ENCODE assay signal across 27 cellular contexts in the genomic region with DNA sequence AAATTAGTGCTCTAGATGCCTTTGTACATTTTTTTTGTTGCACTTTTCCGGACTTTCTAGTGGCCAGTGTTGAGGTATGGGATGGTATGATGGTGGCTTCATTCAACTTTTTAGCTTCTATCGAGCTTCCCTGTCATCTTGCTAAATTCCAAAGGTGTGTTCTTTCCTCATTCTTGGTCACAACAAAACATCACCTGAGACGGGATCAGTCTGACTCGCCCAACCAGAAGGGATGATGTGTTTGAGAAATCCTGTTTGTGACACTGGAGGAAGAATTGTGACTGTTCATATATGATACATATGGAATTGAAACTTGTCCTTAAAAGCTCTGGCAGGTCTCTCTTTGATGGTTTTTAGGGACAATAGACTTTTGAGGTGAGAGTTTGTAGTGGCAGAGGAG. TPM values are rescaled to one million over a fixed set of nuclear protein-coding genes. Genes with fewer than 3 reads are reported as not detected.
DNase-seq lines count a peak whose midpoint lies in the region; ATAC-seq, FAIRE-seq and TF ChIP-seq lines count a peak whose summit lies in the region.
"Had no signal": no experiment of that assay in that cellular context is flagged by ENCODE, and none has a peak within 500 bp of the region (broad histone marks: within the 10 kb centered on the region; RNA-seq: fewer than 3 reads in every experiment).

No MANE protein-coding gene starts in this region.

- H3K4me1 Mint-ChIP-seq in activated naive CD4-positive, alpha-beta T cell treated with anti-CD3 and anti-CD28 coated beads, Interleukin-2, amount 10 ng/mL, durations not matched to agents 7 days and 5 days = peaks cover 18% of the 10 kb centered on the region
- H3K4me1 Mint-ChIP-seq in activated naive CD8-positive, alpha-beta T cell treated with anti-CD3 and anti-CD28 coated beads for 36 hours = peaks cover 73% of the 10 kb centered on the region

- FAIRE-seq in keratinocyte (lab: Jason Lieb, UNC) = peak; percentile 51
- FAIRE-seq: G401.6 had no signal

- H3K27ac ChIP-seq in keratinocyte (ENCODE audit: control insufficient read depth, insufficient read depth, low read length) (peak overlapping the region; percentile 42), suprapubic skin (peak overlapping the region; percentile 28), heart right ventricle (no peak overlapping the region)
- H3K27ac ChIP-seq: C4-2B, colonic mucosa, heart left ventricle, left lung, RWPE1, sigmoid colon had no signal

- TF ChIP-seq POLR2A in suprapubic skin (IDR thresholded peaks at IDR 0.05) = no peak

- no peaks in the 10 kb centered on the region for H3K9me3 ChIP-seq in keratinocyte (ENCODE audit: control insufficient read depth, low read depth, low read length)
- no peaks in the 10 kb centered on the region for H3K9me3 ChIP-seq in suprapubic skin
- no peaks in the 10 kb centered on the region for H3K9me3 ChIP-seq in BE2C
- H3K9me3 ChIP-seq in heart right ventricle = no peaks in the 10 kb centered on the region
- H3K9me3 ChIP-seq: colonic mucosa, HAP-1, heart left ventricle, left lung, sigmoid colon had no signal

- no peak for DNase-seq in activated naive CD4-positive, alpha-beta T cell treated with anti-CD3 and anti-CD28 coated beads, Interleukin-2, amount 50 U/mL, for 72 hours (ENCODE audit: low spot score in 2 of 2)
- no peak for DNase-seq in activated naive CD4-positive, alpha-beta T cell treated with anti-CD3 and anti-CD28 coated beads, Interleukin-2, amount 10 ng/mL, durations not matched to agents 7 days and 5 days
- no peak for DNase-seq in activated naive CD8-positive, alpha-beta T cell treated with anti-CD3 and anti-CD28 coated beads for 36 hours
- DNase-seq in keratinocyte (ENCODE audit: low read depth, low spot score) (no peak), suprapubic skin (ENCODE audit: low spot score in 2 of 2) (no peak), BE2C (no peak), heart right ventricle (no peak)
- DNase-seq: activated CD4-positive, alpha-beta T cell treated with anti-CD3 and anti-CD28 coated beads, Interleukin-2, amount 50 U/mL, for 48 hours; activated T-cell treated with anti-CD3 and anti-CD28 coated beads, Interleukin-2, amount 50 U/mL, for 1 hour; colonic mucosa; DMS153; heart left ventricle; left lung; MM.1S; NCI-H1436; NCI-H524 treated with DMSO at 0.1 percent for 48 hours; nephron progenitor cell; sigmoid colon had no signal

- H3K9ac ChIP-seq in keratinocyte (ENCODE audit: control insufficient read depth, extremely low read depth, insufficient read depth, low read length) = no peak overlapping the region

- no peaks in the 10 kb centered on the region for H3K9me3 Mint-ChIP-seq in activated naive CD4-positive, alpha-beta T cell treated with anti-CD3 and anti-CD28 coated beads, Interleukin-2, amount 50 U/mL, for 72 hours
- H3K9me3 Mint-ChIP-seq in activated naive CD4-positive, alpha-beta T cell treated with anti-CD3 and anti-CD28 coated beads, Interleukin-2, amount 10 ng/mL, durations not matched to agents 7 days and 5 days = no peaks in the 10 kb centered on the region
- H3K9me3 Mint-ChIP-seq in activated naive CD8-positive, alpha-beta T cell treated with anti-CD3 and anti-CD28 coated beads for 36 hours = peaks cover 4% of the 10 kb centered on the region

- peaks cover 12% of the 10 kb centered on the region for H3K79me2 ChIP-seq in keratinocyte (ENCODE audit: control insufficient read depth, insufficient read depth, low read length)

- H3K36me3 ChIP-seq in keratinocyte (ENCODE audit: control insufficient read depth in 2 of 2, extremely low read depth in 1 of 2, insufficient read depth in 2 of 2, low read length in 2 of 2) = no peaks in the 10 kb centered on the region
- H3K36me3 ChIP-seq in suprapubic skin = no peaks in the 10 kb centered on the region
- no peaks in the 10 kb centered on the region for H3K36me3 ChIP-seq in BE2C
- H3K36me3 ChIP-seq in heart right ventricle = peaks cover 0 to 32% (median 0%) of the 10 kb centered on the region in 9 donors
- H3K36me3 ChIP-seq: colonic mucosa, HAP-1 had no signal

- no peak for TF ChIP-seq EP300 in suprapubic skin (IDR thresholded peaks at IDR 0.05)

- H3K9me1 ChIP-seq in keratinocyte (ENCODE audit: control insufficient read depth, extremely low read depth, insufficient read depth, low read length) = no peaks in the 10 kb centered on the region

- ATAC-seq in activated naive CD4-positive, alpha-beta T cell treated with anti-CD3 and anti-CD28 coated beads, Interleukin-2, amount 50 U/mL, for 72 hours = peak in 1 of 2 donors; percentile 22
- ATAC-seq in HG03280 (IDR thresholded peaks at IDR 0.05; ENCODE audit: unreplicated experiment) (no peak), heart right ventricle (no peak)
- ATAC-seq: heart left ventricle, left lung, WTC11 had no signal

- peak overlapping the region; percentile 14 for H3K4me2 ChIP-seq in keratinocyte (ENCODE audit: control insufficient read depth, extremely low read depth, insufficient read depth, low read depth, low read length)

- no peak for TF ChIP-seq CTCF in keratinocyte (optimal IDR thresholded peaks at IDR 0.05 in 1 of 3, IDR thresholded peaks at IDR 0.05 in 1 of 3, conservative IDR thresholded peaks at IDR 0.05 in 1 of 3; ENCODE audit: extremely low read depth in 1 of 3, insufficient read depth in 2 of 3, low read length in 3 of 3)
- TF ChIP-seq CTCF in suprapubic skin (IDR thresholded peaks at IDR 0.05) = no peak
- no peak for TF ChIP-seq CTCF in BE2C (IDR thresholded peaks at IDR 0.05; ENCODE audit: low read depth, low read length)
- TF ChIP-seq CTCF in heart right ventricle (IDR thresholded peaks at IDR 0.05) = no peak

- CTCF ChIA-PET in activated naive CD4-positive, alpha-beta T cell treated with anti-CD3 and anti-CD28 coated beads, Interleukin-2, amount 10 ng/mL, durations not matched to agents 7 days and 5 days (lab: Charles Lee) = interaction anchor here (1.5 to 1.8 kb wide), 2 partner anchors 23 to 28 kb away, joined by 5 to 6 read pairs; no protein-coding TSS in a partner anchor

- no peak overlapping the region for H3K4me3 Mint-ChIP-seq in activated naive CD4-positive, alpha-beta T cell treated with anti-CD3 and anti-CD28 coated beads, Interleukin-2, amount 10 ng/mL, durations not matched to agents 7 days and 5 days
- no peak overlapping the region for H3K4me3 Mint-ChIP-seq in activated naive CD8-positive, alpha-beta T cell treated with anti-CD3 and anti-CD28 coated beads for 36 hours
- H3K4me3 Mint-ChIP-seq: brain, mesothelial cell of epicardium, nephron progenitor cell, WTC11 had no signal

- peaks cover 0 to 48% of the 10 kb centered on the region in 2 donors for H3K36me3 Mint-ChIP-seq in activated naive CD4-positive, alpha-beta T cell treated with anti-CD3 and anti-CD28 coated beads, Interleukin-2, amount 50 U/mL, for 72 hours
- peaks cover 46% of the 10 kb centered on the region for H3K36me3 Mint-ChIP-seq in activated naive CD4-positive, alpha-beta T cell treated with anti-CD3 and anti-CD28 coated beads, Interleukin-2, amount 10 ng/mL, durations not matched to agents 7 days and 5 days
- peaks cover 66% of the 10 kb centered on the region for H3K36me3 Mint-ChIP-seq in activated naive CD8-positive, alpha-beta T cell treated with anti-CD3 and anti-CD28 coated beads for 36 hours

- H3K27me3 ChIP-seq in keratinocyte (ENCODE audit: control insufficient read depth, extremely low read depth, insufficient read depth, low read length) (no peaks in the 10 kb centered on the region), suprapubic skin (no peaks in the 10 kb centered on the region), BE2C (no peaks in the 10 kb centered on the region), heart right ventricle (no peaks in the 10 kb centered on the region)
- H3K27me3 ChIP-seq: colonic mucosa, heart left ventricle, left lung, sigmoid colon had no signal

- H3K27me3 Mint-ChIP-seq in activated naive CD4-positive, alpha-beta T cell treated with anti-CD3 and anti-CD28 coated beads, Interleukin-2, amount 10 ng/mL, durations not matched to agents 7 days and 5 days = no peaks in the 10 kb centered on the region
- no peaks in the 10 kb centered on the region for H3K27me3 Mint-ChIP-seq in activated naive CD8-positive, alpha-beta T cell treated with anti-CD3 and anti-CD28 coated beads for 36 hours
- H3K27me3 Mint-ChIP-seq: brain had no signal

- H3K27ac Mint-ChIP-seq in activated naive CD4-positive, alpha-beta T cell treated with anti-CD3 and anti-CD28 coated beads, Interleukin-2, amount 50 U/mL, for 72 hours = peak overlapping the region; percentile 33 to 73
- no peak overlapping the region for H3K27ac Mint-ChIP-seq in activated naive CD4-positive, alpha-beta T cell treated with anti-CD3 and anti-CD28 coated beads, Interleukin-2, amount 10 ng/mL, durations not matched to agents 7 days and 5 days
- peak overlapping the region; percentile 18 for H3K27ac Mint-ChIP-seq in activated naive CD8-positive, alpha-beta T cell treated with anti-CD3 and anti-CD28 coated beads for 36 hours
- H3K27ac Mint-ChIP-seq: brain, mesothelial cell of epicardium, nephron progenitor cell, WTC11 had no signal

- H2AFZ ChIP-seq in keratinocyte (ENCODE audit: control insufficient read depth, low read length) = no peak overlapping the region

- no peaks in the 10 kb centered on the region for H4K20me1 ChIP-seq in keratinocyte (ENCODE audit: control insufficient read depth, extremely low read depth, insufficient read depth, low read length)

- 68% methylated on average over 4 of the region's 4 CpGs for WGBS in suprapubic skin
- 96 to 100% methylated on average over 4 of the region's 4 CpGs for WGBS in heart right ventricle, 2 donors

- dilution Hi-C loops in keratinocyte (cut with MboI; ENCODE audit: extremely low pct_ligation_motif_present, low sequenced_read_pairs) = no loop called here

- intact Hi-C loops in heart right ventricle (cut with DNase I) = no loop called here

- H3K4me1 ChIP-seq in keratinocyte (ENCODE audit: control insufficient read depth, extremely low read depth, insufficient read depth, low read length) = peaks cover 28% of the 10 kb centered on the region
- peaks cover 11% of the 10 kb centered on the region for H3K4me1 ChIP-seq in suprapubic skin
- H3K4me1 ChIP-seq in BE2C = peaks cover 2% of the 10 kb centered on the region; the same call in 1 of the 2 replicates
- peaks cover 0 to 5% (median 0%) of the 10 kb centered on the region in 9 donors for H3K4me1 ChIP-seq in heart right ventricle
- H3K4me1 ChIP-seq: colonic mucosa, HAP-1, heart left ventricle had no signal

- no peak overlapping the region for H3K4me3 ChIP-seq in keratinocyte (ENCODE audit: control insufficient read depth in 2 of 3, extremely low read depth in 1 of 3, insufficient read depth in 2 of 3, low read depth in 1 of 3, low read length in 3 of 3)
- H3K4me3 ChIP-seq in suprapubic skin = no peak overlapping the region
- no peak overlapping the region for H3K4me3 ChIP-seq in BE2C (ENCODE audit: low read depth, low read length)
- H3K4me3 ChIP-seq in heart right ventricle = no peak overlapping the region
- H3K4me3 ChIP-seq: colonic mucosa, HAP-1, heart left ventricle, left lung, sigmoid colon had no signal

RNA-seq across cellular contexts. Expression of a gene that starts 33.8 kb away (rescaled TPM):
- under 1 TPM in 1 of 2 donors, not detected in 1; 0.70 TPM for total RNA-seq in activated naive CD4-positive, alpha-beta T cell treated with anti-CD3 and anti-CD28 coated beads, Interleukin-2, amount 50 U/mL, for 72 hours
- total RNA-seq in activated naive CD8-positive, alpha-beta T cell treated with anti-CD3 and anti-CD28 coated beads for 36 hours = under 1 TPM; 0.56 to 0.70 TPM
- 1.1 to 2.5 TPM (median 1.5 TPM) in 3 replicates for polyA plus RNA-seq in keratinocyte
- 0.05 TPM for polyA plus RNA-seq in keratinocyte (2011; ENCODE audit: low read depth)
- 0.64 and 0.68 TPM in 2 replicates for polyA plus RNA-seq in keratinocyte (2011; cell fraction: cytosol; rRNA removed)
- polyA plus RNA-seq in keratinocyte (2011; cell fraction: nucleus; rRNA removed) = 1.5 and 1.7 TPM in 2 replicates
- 0.18 and 2.2 TPM in 2 replicates for polyA plus RNA-seq in keratinocyte (2012; ENCODE audit: low replicate concordance)
- polyA minus RNA-seq in keratinocyte = 1.9 to 2.8 TPM (median 2.2 TPM) in 3 replicates
- 1.3 TPM for polyA minus RNA-seq in keratinocyte (2011; cell fraction: cytosol; rRNA and poly(A)+ RNA removed)
- polyA minus RNA-seq in keratinocyte (2011; cell fraction: nucleus; rRNA and poly(A)+ RNA removed) = 1.6 and 2.4 TPM in 2 replicates
- total RNA-seq in suprapubic skin = 1 to 10 TPM; 1.0 to 5.5 (median 2.3) TPM
- 0.23 TPM for polyA plus RNA-seq in BE2C (2012; ENCODE audit: insufficient read depth, insufficient read length, low read depth)
- under 1 TPM in 1 of 10 donors, not detected in 9; 0.09 TPM for total RNA-seq in heart right ventricle
- under 1 TPM in 1 of 2 donors, not detected in 1; 0.04 TPM for polyA plus RNA-seq in heart right ventricle
- total RNA-seq: mesothelial cell of epicardium had no signal

RNA-seq across cellular contexts. Expression of a gene that starts 47.9 kb away (rescaled TPM):
- not detected for total RNA-seq in activated naive CD4-positive, alpha-beta T cell treated with anti-CD3 and anti-CD28 coated beads, Interleukin-2, amount 50 U/mL, for 72 hours
- total RNA-seq in activated naive CD8-positive, alpha-beta T cell treated with anti-CD3 and anti-CD28 coated beads for 36 hours = under 1 TPM in 1 of 2 experiments, not detected in 1; 0.23 TPM
- 2.4 to 11.7 TPM (median 5.1 TPM) in 3 replicates for polyA plus RNA-seq in keratinocyte
- polyA plus RNA-seq in keratinocyte (2011; ENCODE audit: low read depth) = 18.6 TPM
- polyA plus RNA-seq in keratinocyte (2011; cell fraction: cytosol; rRNA removed) = 3.6 and 3.8 TPM in 2 replicates
- polyA plus RNA-seq in keratinocyte (2011; cell fraction: nucleus; rRNA removed) = 4.4 and 5.5 TPM in 2 replicates
- 2.6 and 106 TPM in 2 replicates for polyA plus RNA-seq in keratinocyte (2012; ENCODE audit: low replicate concordance)
- 0.96 to 6.7 TPM (median 1.8 TPM) in 3 replicates for polyA minus RNA-seq in keratinocyte
- polyA minus RNA-seq in keratinocyte (2011; cell fraction: cytosol; rRNA and poly(A)+ RNA removed) = 2.7 TPM
- 0.62 and 1.3 TPM in 2 replicates for polyA minus RNA-seq in keratinocyte (2011; cell fraction: nucleus; rRNA and poly(A)+ RNA removed)
- 100 to 1,000 TPM; 284 to 409 (median 356) TPM for total RNA-seq in suprapubic skin
- not detected for polyA plus RNA-seq in BE2C (2012; ENCODE audit: insufficient read depth, insufficient read length, low read depth)
- not detected for total RNA-seq in heart right ventricle
- not detected for polyA plus RNA-seq in heart right ventricle
- total RNA-seq: colonic mucosa, heart left ventricle, mesothelial cell of epicardium, sigmoid colon, WTC11 had no signal
- polyA plus RNA-seq: adipose tissue, heart left ventricle had no signal

RNA-seq across cellular contexts. Expression of a gene that starts 57.2 kb away (rescaled TPM):
- total RNA-seq in activated naive CD4-positive, alpha-beta T cell treated with anti-CD3 and anti-CD28 coated beads, Interleukin-2, amount 50 U/mL, for 72 hours = not detected
- total RNA-seq in activated naive CD8-positive, alpha-beta T cell treated with anti-CD3 and anti-CD28 coated beads for 36 hours = not detected
- polyA plus RNA-seq in keratinocyte = 0.32 to 2.9 TPM (median 1.8 TPM) in 3 replicates
- 23.6 TPM for polyA plus RNA-seq in keratinocyte (2011; ENCODE audit: low read depth)
- polyA plus RNA-seq in keratinocyte (2011; cell fraction: cytosol; rRNA removed) = 0.47 and 3.5 TPM in 2 replicates
- polyA plus RNA-seq in keratinocyte (2011; cell fraction: nucleus; rRNA removed) = 1.1 and 6.8 TPM in 2 replicates
- polyA plus RNA-seq in keratinocyte (2012; ENCODE audit: low replicate concordance) = 2.0 and 60.6 TPM in 2 replicates
- polyA minus RNA-seq in keratinocyte = 0.59 to 2.0 TPM in 2 of 3 replicates, not detected in the other
- not detected for polyA minus RNA-seq in keratinocyte (2011; cell fraction: cytosol; rRNA and poly(A)+ RNA removed)
- polyA minus RNA-seq in keratinocyte (2011; cell fraction: nucleus; rRNA and poly(A)+ RNA removed) = 1.3 TPM in 1 of 2 replicates, not detected in the other
- 1 to 10 TPM in 2 of 4 donors, under 1 TPM in 1, not detected in 1; 0.98 to 7.6 (median 2.3) TPM for total RNA-seq in suprapubic skin
- not detected for polyA plus RNA-seq in BE2C (2012; ENCODE audit: insufficient read depth, insufficient read length, low read depth)
- total RNA-seq in heart right ventricle = not detected
- polyA plus RNA-seq in heart right ventricle = not detected
- total RNA-seq: colonic mucosa, heart left ventricle, mesothelial cell of epicardium, sigmoid colon, WTC11 had no signal
- polyA plus RNA-seq: adipose tissue, heart left ventricle had no signal

Comparison
In these comparisons a context has a peak if more than half of its experiments do, and no peak if none do; other contexts are left out.
1. H3K27ac ChIP-seq: peak in keratinocyte (single experiment) and suprapubic skin (single experiment); none in heart right ventricle (0 of 10).
2. RNA of a gene that starts 47.9 kb away (total RNA-seq): 284 to 409 TPM in suprapubic skin; 0.23 TPM in activated naive CD8-positive, alpha-beta T cell treated with anti-CD3 and anti-CD28 coated beads for 36 hours, not detected in activated naive CD4-positive, alpha-beta T cell treated with anti-CD3 and anti-CD28 coated beads, Interleukin-2, amount 50 U/mL, for 72 hours and not detected in heart right ventricle; every median in the first group is over 100 times any median in the second.